ENCODE assay signal across 8 cellular contexts in the genomic region with DNA sequence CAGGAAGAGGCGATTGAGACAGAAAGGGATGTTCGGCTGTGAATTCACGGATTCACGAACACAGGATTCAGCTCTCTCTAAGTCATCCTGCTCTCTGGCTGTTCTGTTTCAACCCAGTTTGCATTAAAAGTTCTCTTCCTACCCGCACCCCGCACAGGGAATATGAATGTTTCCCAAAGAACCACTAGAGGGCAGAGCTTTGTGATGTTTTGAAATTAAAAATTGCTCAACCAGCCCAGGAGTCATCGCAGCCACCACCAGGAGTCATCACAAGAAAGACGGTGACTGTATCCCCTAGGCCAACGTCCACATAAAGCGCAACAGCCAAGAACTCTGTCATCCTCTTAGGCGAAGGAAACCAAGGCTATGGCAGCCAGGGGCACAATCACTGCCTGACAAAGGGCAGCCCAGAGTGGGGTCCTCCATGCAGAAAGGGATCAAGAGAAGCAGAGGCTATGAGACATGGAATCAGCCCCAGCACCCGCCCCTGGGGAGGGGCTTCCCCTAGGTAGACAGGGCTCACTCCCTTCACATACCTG.
A peak's percentile ranks its signal among the peaks of the same experiment; 100 is the strongest.
DNase-seq lines count a peak whose midpoint lies in the region; ATAC-seq and TF ChIP-seq lines count a peak whose summit lies in the region.

No MANE protein-coding gene starts in this region.

- H3K27me3 ChIP-seq in testis = no peaks in the 10 kb centered on the region

- H3K4me1 ChIP-seq in testis = peaks cover 20% of the 10 kb centered on the region

- ATAC-seq in GM21367 (IDR thresholded peaks at IDR 0.05; ENCODE audit: unreplicated experiment) (peak; percentile 53), GM19452 (IDR thresholded peaks at IDR 0.05; ENCODE audit: unreplicated experiment) (no peak)

- no peaks in the 10 kb centered on the region for H3K36me3 ChIP-seq in testis (ENCODE audit: low read depth, missing control alignments)

- 9 to 21% methylated on average over 11 to 12 of the region's 12 CpGs for WGBS in testis, 2 donors

- peak; percentile 70 to 84 (median 78) for TF ChIP-seq CTCF in testis (IDR thresholded peaks at IDR 0.05)

- H3K27ac ChIP-seq in testis = peak overlapping the region; percentile 28 to 64

- no peak for TF ChIP-seq POLR2A in testis (IDR thresholded peaks at IDR 0.05)

- no peak overlapping the region for H3K4me3 ChIP-seq in testis

- intact Hi-C loops in testis (cut with DNase I; ENCODE audit: low total_unique reads) = no loop called here

- H3K9me3 ChIP-seq in testis = no peaks in the 10 kb centered on the region

- DNase-seq in DMS53 (lab: John Stamatoyannopoulos, UW) (peak; percentile 67), NCI-H226 (peak; percentile 66), amniotic epithelial cell (ENCODE audit: low read depth) (peak; percentile 91), iris pigment epithelial cell (ENCODE audit: low read depth) (peak; percentile 64), testis (peak; percentile 64), NCI-H1092 treated with DMSO at 0.1 percent for 48 hours (lab: John Stamatoyannopoulos, UW) (no peak)
